Comparison of ENCODE assay signal across 36 cellular contexts in genomic region chr9:9399982-9400381, GRCh38.
"Had no signal": no experiment of that assay in that cellular context is flagged by ENCODE, and none has a peak within 500 bp of the region (broad histone marks: within the 10 kb centered on the region; RNA-seq: fewer than 3 reads in every experiment).

No MANE protein-coding gene starts in this region.

- H3K4me3 Mint-ChIP-seq: activated B cell treated with CpG ODN at 0.5 μM for 24 hours; activated CD4-positive, alpha-beta memory T cell treated with anti-CD3 and anti-CD28 coated beads for 36 hours; activated CD4-positive, alpha-beta T cell treated with anti-CD3 and anti-CD28 coated beads, Interleukin-2, amount 10 ng/mL, durations not matched to agents 24 days and 14 days; activated CD8-positive, alpha-beta T cell treated with anti-CD3 and anti-CD28 coated beads for 36 hours; activated naive CD4-positive, alpha-beta T cell treated with anti-CD3 and anti-CD28 coated beads for 36 hours; activated naive CD8-positive, alpha-beta T cell treated with anti-CD3 and anti-CD28 coated beads for 36 hours; activated T-cell treated with anti-CD3 and anti-CD28 coated beads, Interleukin-2, amount 50 U/mL, for 4 hours; activated T-cell treated with anti-CD3 and anti-CD28 coated beads, Interleukin-2, amount 50 U/mL, for 72 hours; activated T-helper 1 cell treated with anti-CD3 and anti-CD28 coated beads, Interleukin-12 subunit alpha, Interleukin-12 subunit beta, Interleukin-2, Interleukin-4 antibody, amounts not matched to agents 30 ng/mL and 10 ng/mL and 1 ng/mL, durations not matched to agents 14 hours and 24 hours and 36 hours; activated T-helper 17 cell treated with anti-CD3 and anti-CD28 coated beads, Interleukin-2, amount 50 U/mL, for 72 hours; T-helper 1 cell treated with Interleukin-12 subunit alpha and Interleukin-12 subunit beta and Interleukin-4 antibody, amounts not matched to agents 30 μg/mL and 1 μg/mL, for 36 hours; T-helper 2 cell treated with Interferon-gamma antibody and Interleukin-4, amounts not matched to agents 5 μg/mL and 100 μg/mL, for 36 hours had no signal

- H3K4me1 ChIP-seq: adrenal gland, body of pancreas, breast epithelium had no signal

- FAIRE-seq: astrocyte, TTC549 had no signal

- H3K27me3 Mint-ChIP-seq: activated B cell treated with CpG ODN at 0.5 μM for 24 hours; activated CD4-positive, alpha-beta memory T cell treated with anti-CD3 and anti-CD28 coated beads for 36 hours; activated CD4-positive, alpha-beta T cell treated with anti-CD3 and anti-CD28 coated beads, Interleukin-2, amount 10 ng/mL, durations not matched to agents 24 days and 14 days; activated CD8-positive, alpha-beta T cell treated with anti-CD3 and anti-CD28 coated beads for 36 hours; activated naive CD8-positive, alpha-beta T cell treated with anti-CD3 and anti-CD28 coated beads for 36 hours; activated T-helper 17 cell treated with anti-CD3 and anti-CD28 coated beads, Interleukin-2, amount 50 U/mL, for 72 hours had no signal

- H3K9me3 ChIP-seq: adrenal gland, body of pancreas, breast epithelium had no signal

- H3K27ac Mint-ChIP-seq: activated B cell treated with CpG ODN at 0.5 μM for 24 hours; activated CD4-positive, alpha-beta memory T cell treated with anti-CD3 and anti-CD28 coated beads for 36 hours; activated CD4-positive, alpha-beta T cell treated with anti-CD3 and anti-CD28 coated beads, Interleukin-2, amount 10 ng/mL, durations not matched to agents 24 days and 14 days; activated CD8-positive, alpha-beta T cell treated with anti-CD3 and anti-CD28 coated beads for 36 hours; activated naive CD4-positive, alpha-beta T cell treated with anti-CD3 and anti-CD28 coated beads for 36 hours; activated naive CD4-positive, alpha-beta T cell treated with anti-CD3 and anti-CD28 coated beads, Interleukin-2, amount 50 U/mL, for 72 hours; activated naive CD8-positive, alpha-beta T cell treated with anti-CD3 and anti-CD28 coated beads for 36 hours; activated T-cell treated with anti-CD3 and anti-CD28 coated beads, Interleukin-2, amount 50 U/mL, for 72 hours; activated T-helper 1 cell treated with anti-CD3 and anti-CD28 coated beads, Interleukin-12 subunit alpha, Interleukin-12 subunit beta, Interleukin-2, Interleukin-4 antibody, amounts not matched to agents 30 ng/mL and 10 ng/mL and 1 ng/mL, durations not matched to agents 14 hours and 24 hours and 36 hours; activated T-helper 17 cell treated with anti-CD3 and anti-CD28 coated beads, Interleukin-2, amount 50 U/mL, for 72 hours; T-helper 1 cell treated with Interleukin-12 subunit alpha and Interleukin-12 subunit beta and Interleukin-4 antibody, amounts not matched to agents 30 μg/mL and 1 μg/mL, for 36 hours; T-helper 2 cell treated with Interferon-gamma antibody and Interleukin-4, amounts not matched to agents 5 μg/mL and 100 μg/mL, for 36 hours had no signal

- H3K9me3 Mint-ChIP-seq: activated B cell treated with CpG ODN at 0.5 μM for 24 hours; activated naive CD8-positive, alpha-beta T cell treated with anti-CD3 and anti-CD28 coated beads for 36 hours; activated T-helper 1 cell treated with anti-CD3 and anti-CD28 coated beads, Interleukin-12 subunit alpha, Interleukin-12 subunit beta, Interleukin-2, Interleukin-4 antibody, amounts not matched to agents 30 ng/mL and 10 ng/mL and 1 ng/mL, durations not matched to agents 14 hours and 24 hours and 36 hours had no signal

- H3K36me3 ChIP-seq: adrenal gland, brain microvascular endothelial cell, breast epithelium had no signal

- H3K36me3 Mint-ChIP-seq: activated CD4-positive, alpha-beta memory T cell treated with anti-CD3 and anti-CD28 coated beads for 36 hours; activated naive CD4-positive, alpha-beta T cell treated with anti-CD3 and anti-CD28 coated beads, Interleukin-2, amount 50 U/mL, for 72 hours; activated naive CD8-positive, alpha-beta T cell treated with anti-CD3 and anti-CD28 coated beads for 36 hours had no signal

- H3K27me3 ChIP-seq: adrenal gland, body of pancreas, brain microvascular endothelial cell, breast epithelium had no signal

- H3K4me1 Mint-ChIP-seq: activated B cell treated with CpG ODN at 0.5 μM for 24 hours; activated CD4-positive, alpha-beta T cell treated with anti-CD3 and anti-CD28 coated beads, Interleukin-2, amount 10 ng/mL, durations not matched to agents 24 days and 14 days; activated naive CD8-positive, alpha-beta T cell treated with anti-CD3 and anti-CD28 coated beads for 36 hours; activated T-helper 17 cell treated with anti-CD3 and anti-CD28 coated beads, Interleukin-2, amount 50 U/mL, for 72 hours had no signal

- H3K27ac ChIP-seq: adrenal gland, body of pancreas, brain microvascular endothelial cell, breast epithelium, VCaP had no signal

- H3K4me3 ChIP-seq: adrenal gland, body of pancreas, breast epithelium had no signal

- DNase-seq: activated B cell treated with CpG ODN at 0.5 μM for 24 hours; activated CD4-positive, alpha-beta memory T cell treated with anti-CD3 and anti-CD28 coated beads for 36 hours; activated CD4-positive, alpha-beta T cell treated with anti-CD3 and anti-CD28 coated beads for 4 hours; activated CD4-positive, alpha-beta T cell treated with anti-CD3 and anti-CD28 coated beads, Interleukin-2, amount 10 ng/mL, durations not matched to agents 24 days and 14 days; activated CD4-positive, alpha-beta T cell treated with anti-CD3 and anti-CD28 coated beads, Interleukin-2, amount 50 U/mL, for 1 hour; activated CD4-positive, alpha-beta T cell treated with anti-CD3 and anti-CD28 coated beads, Interleukin-2, amount 50 U/mL, for 4 hours; activated CD4-positive, CD25-positive, alpha-beta regulatory T cell treated with anti-CD3 and anti-CD28 coated beads, Interleukin-2, amount 50 U/mL, for 72 hours; activated CD8-positive, alpha-beta memory T cell treated with anti-CD3 and anti-CD28 coated beads, Interleukin-2, amount 50 U/mL, for 4 hours; activated CD8-positive, alpha-beta T cell treated with anti-CD3 and anti-CD28 coated beads for 36 hours; activated effector memory CD4-positive, alpha-beta T cell treated with anti-CD3 and anti-CD28 coated beads, Interleukin-2, amount 50 U/mL, for 16 hours; activated gamma-delta T cell treated with Interleukin-2 at 50 U/mL for 16 hours; activated naive CD4-positive, alpha-beta T cell; activated naive CD4-positive, alpha-beta T cell treated with anti-CD3 and anti-CD28 coated beads for 36 hours; activated naive CD4-positive, alpha-beta T cell treated with anti-CD3 and anti-CD28 coated beads, Interleukin-2, amount 50 U/mL, for 16 hours; activated naive CD8-positive, alpha-beta T cell treated with anti-CD3 and anti-CD28 coated beads for 36 hours; activated T-cell treated with anti-CD3 and anti-CD28 coated beads for 4 hours; activated T-cell treated with anti-CD3 and anti-CD28 coated beads, Interleukin-2, amount 50 U/mL, for 1 hour; activated T-cell treated with anti-CD3 and anti-CD28 coated beads, Interleukin-2, amount 50 U/mL, for 4 hours; activated T-cell treated with anti-CD3 and anti-CD28 coated beads, Interleukin-2, amount 50 U/mL, for 72 hours; adrenal gland; amniotic stem cell; aorta; body of pancreas; brain microvascular endothelial cell; central memory CD4-positive, alpha-beta T cell; T-helper 2 cell; T-helper 9 cell had no signal

- ATAC-seq: activated CD8-positive, alpha-beta T cell treated with anti-CD3 and anti-CD28 coated beads for 36 hours; activated naive CD4-positive, alpha-beta T cell treated with anti-CD3 and anti-CD28 coated beads, Interleukin-2, amount 50 U/mL, for 72 hours; activated T-cell treated with anti-CD3 and anti-CD28 coated beads, Interleukin-2, amount 50 U/mL, for 4 hours; activated T-cell treated with anti-CD3 and anti-CD28 coated beads, Interleukin-2, amount 50 U/mL, for 72 hours; activated T-helper 17 cell treated with anti-CD3 and anti-CD28 coated beads, Interleukin-2, amount 50 U/mL, for 72 hours; body of pancreas had no signal
